Comparison of ENCODE assay signal across 23 cellular contexts in the genomic region with DNA sequence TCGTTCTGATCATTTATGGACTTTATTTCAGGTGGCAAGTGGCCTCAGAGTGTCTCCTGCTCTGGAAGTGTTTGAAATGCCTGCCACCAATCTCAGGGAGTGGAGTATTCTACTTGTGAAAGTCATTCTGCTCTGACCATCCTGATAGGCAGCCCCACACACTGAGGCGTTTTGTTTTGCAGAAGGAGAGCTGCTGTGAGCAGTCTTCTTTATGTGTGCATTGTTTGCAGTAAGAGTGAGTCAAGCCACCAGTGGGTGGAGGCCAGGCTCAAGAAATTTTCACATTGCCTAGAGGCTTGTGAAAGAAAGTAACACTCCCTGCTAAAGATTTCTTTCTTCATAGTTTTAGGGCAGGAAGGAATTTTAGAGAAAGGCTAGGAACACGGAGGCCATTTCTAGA.
DNase-seq lines count a peak whose midpoint lies in the region; ATAC-seq, FAIRE-seq and TF ChIP-seq lines count a peak whose summit lies in the region.
"Had no signal": no experiment of that assay in that cellular context is flagged by ENCODE, and none has a peak within 500 bp of the region (broad histone marks: within the 10 kb centered on the region; RNA-seq: fewer than 3 reads in every experiment).

No MANE protein-coding gene starts in this region.

- no peaks in the 10 kb centered on the region for H3K36me3 Mint-ChIP-seq in natural killer cell treated with Interleukin-12 subunit alpha and Interleukin-12 subunit beta and Interleukin-15 and Interleukin-18, amount 100 ng/mL, for 72 hours
- H3K36me3 Mint-ChIP-seq: CD4-positive, alpha-beta memory T cell; natural killer cell had no signal

- no peak for ATAC-seq in natural killer cell treated with Interleukin-12 subunit alpha and Interleukin-12 subunit beta and Interleukin-15 and Interleukin-18, amount 100 ng/mL, for 72 hours
- no peak for ATAC-seq in HG03045 (IDR thresholded peaks at IDR 0.05; ENCODE audit: unreplicated experiment)
- ATAC-seq: HepG2, natural killer cell had no signal

- no peak for TF ChIP-seq CTCF in bronchial epithelial cell (IDR thresholded peaks at IDR 0.05; ENCODE audit: insufficient read depth, low read length, severe bottlenecking)
- no peak for TF ChIP-seq CTCF in osteoblast (IDR thresholded peaks at IDR 0.05; ENCODE audit: extremely low read depth, low read depth, low read length)
- no peak for TF ChIP-seq CTCF in ovary (IDR thresholded peaks at IDR 0.05)

- H3K27me3 ChIP-seq in GM23248 (replicated peaks; ENCODE audit: insufficient read depth) (no peaks in the 10 kb centered on the region), NT2/D1 (ENCODE audit: insufficient read depth, insufficient read length) (no peaks in the 10 kb centered on the region), bronchial epithelial cell (ENCODE audit: control insufficient read depth, insufficient read depth, low read length) (no peaks in the 10 kb centered on the region), osteoblast (ENCODE audit: insufficient read depth, low read length) (no peaks in the 10 kb centered on the region), ovary (no peaks in the 10 kb centered on the region)
- H3K27me3 ChIP-seq: dorsolateral prefrontal cortex, thyroid gland had no signal

- no peak overlapping the region for H3K4me3 Mint-ChIP-seq in natural killer cell treated with Interleukin-12 subunit alpha and Interleukin-12 subunit beta and Interleukin-15 and Interleukin-18, amount 100 ng/mL, for 72 hours
- H3K4me3 Mint-ChIP-seq: CD4-positive, alpha-beta memory T cell; natural killer cell had no signal

- H3K9me2 ChIP-seq in GM23248 (ENCODE audit: insufficient read depth): no peaks in the 10 kb centered on the region

- 22 to 26% methylated on average over 3 of the region's 3 CpGs for WGBS in GM23248 (ENCODE audit: low coverage in 1 of 2, low lambda C conversion rate in 2 of 2, missing lambda C conversion rate in 2 of 2), 2 experiments
- WGBS in ovary, 3 donors: 67 to 75% (median 73%) methylated on average over 3 of the region's 3 CpGs

- H3K4me1 ChIP-seq in GM23248 (ENCODE audit: insufficient read depth) (no peaks in the 10 kb centered on the region; the same call in 1 of the 2 replicates), NT2/D1 (ENCODE audit: insufficient read depth, insufficient read length) (no peaks in the 10 kb centered on the region), osteoblast (ENCODE audit: insufficient read depth, low read length) (no peaks in the 10 kb centered on the region), ovary (ENCODE audit: insufficient read depth) (no peaks in the 10 kb centered on the region)
- H3K4me1 ChIP-seq: SJSA1, thyroid gland had no signal

- peak; percentile 62 for DNase-seq in GM23248
- DNase-seq in NT2/D1 (ENCODE audit: low read depth, low spot score): peak; percentile 16
- peak; percentile 75 for DNase-seq in bronchial epithelial cell (ENCODE audit: low read depth)
- DNase-seq in osteoblast (ENCODE audit: insufficient read length, low spot score, missing footprints): peak; percentile 58
- no peak for DNase-seq in ovary
- DNase-seq in natural killer cell treated with Interleukin-12 subunit alpha and Interleukin-12 subunit beta and Interleukin-15 and Interleukin-18, amount 100 ng/mL, for 72 hours (ENCODE audit: low spot score): no peak
- DNase-seq: activated CD4-positive, alpha-beta T cell treated with anti-CD3 and anti-CD28 coated beads, Interleukin-2, amount 50 U/mL, for 4 hours; activated CD8-positive, alpha-beta memory T cell treated with anti-CD3 and anti-CD28 coated beads, Interleukin-2, amount 50 U/mL, for 48 hours; activated effector memory CD4-positive, alpha-beta T cell treated with anti-CD3 and anti-CD28 coated beads, Interleukin-2, amount 50 U/mL, for 16 hours; CD4-positive, alpha-beta memory T cell; dorsolateral prefrontal cortex; erythroblast; HCEC 1CT; natural killer cell; NCI-H1417; NCI-H774; PC-9; stimulated activated naive CD4-positive, alpha-beta T cell treated with Interleukin-2 at 50 U/mL for 16 hours; T-helper 2 cell; thyroid gland had no signal

- H3K9ac ChIP-seq in GM23248: no peak overlapping the region
- no peak overlapping the region for H3K9ac ChIP-seq in NT2/D1 (ENCODE audit: insufficient read length, low read depth)

- H3K4me3 ChIP-seq in GM23248 (no peak overlapping the region), NT2/D1 (ENCODE audit: insufficient read length, low read depth) (no peak overlapping the region), bronchial epithelial cell (ENCODE audit: low read depth, low read length) (no peak overlapping the region), osteoblast (ENCODE audit: insufficient read depth, low read length) (no peak overlapping the region), ovary (no peak overlapping the region)
- H3K4me3 ChIP-seq: dorsolateral prefrontal cortex, PC-9, SJSA1, thyroid gland had no signal

- no peak for FAIRE-seq in bronchial epithelial cell (lab: Jason Lieb, UNC)
- FAIRE-seq: HepG2 had no signal

- in situ Hi-C loops in GM23248 (cut with MboI): loop anchor here (25.0 kb wide), 1 partner anchor 1003 kb away; no protein-coding TSS in a partner anchor

- no peak overlapping the region for H3K27ac Mint-ChIP-seq in natural killer cell treated with Interleukin-12 subunit alpha and Interleukin-12 subunit beta and Interleukin-15 and Interleukin-18, amount 100 ng/mL, for 72 hours
- H3K27ac Mint-ChIP-seq: CD4-positive, alpha-beta memory T cell; natural killer cell had no signal

- no peak overlapping the region for H3K27ac ChIP-seq in GM23248
- no peak overlapping the region for H3K27ac ChIP-seq in osteoblast (ENCODE audit: low read depth, low read length)
- no peak overlapping the region for H3K27ac ChIP-seq in ovary
- H3K27ac ChIP-seq: dorsolateral prefrontal cortex, PC-9, SJSA1, thyroid gland had no signal

- no peaks in the 10 kb centered on the region for H3K9me3 Mint-ChIP-seq in natural killer cell treated with Interleukin-12 subunit alpha and Interleukin-12 subunit beta and Interleukin-15 and Interleukin-18, amount 100 ng/mL, for 72 hours
- H3K9me3 Mint-ChIP-seq: CD4-positive, alpha-beta memory T cell; natural killer cell had no signal

- no peaks in the 10 kb centered on the region for H3K36me3 ChIP-seq in GM23248 (ENCODE audit: low read depth)
- no peaks in the 10 kb centered on the region for H3K36me3 ChIP-seq in NT2/D1 (ENCODE audit: insufficient read depth, insufficient read length, low read length)
- no peaks in the 10 kb centered on the region for H3K36me3 ChIP-seq in bronchial epithelial cell (ENCODE audit: control insufficient read depth, insufficient read depth, low read length)
- H3K36me3 ChIP-seq in osteoblast (ENCODE audit: insufficient read depth, low read length): no peaks in the 10 kb centered on the region
- H3K36me3 ChIP-seq in ovary: no peaks in the 10 kb centered on the region
- H3K36me3 ChIP-seq: SJSA1, thyroid gland had no signal

- H2AFZ ChIP-seq in GM23248: peak overlapping the region; percentile 60
- H2AFZ ChIP-seq in osteoblast (ENCODE audit: low read length): no peak overlapping the region
- H2AFZ ChIP-seq: PC-9 had no signal

- H3K27me3 Mint-ChIP-seq in natural killer cell treated with Interleukin-12 subunit alpha and Interleukin-12 subunit beta and Interleukin-15 and Interleukin-18, amount 100 ng/mL, for 72 hours: peaks cover 3 to 18% of the 10 kb centered on the region in 2 donors

- no peaks in the 10 kb centered on the region for H4K20me1 ChIP-seq in GM23248 (ENCODE audit: insufficient read depth)
- no peaks in the 10 kb centered on the region for H4K20me1 ChIP-seq in osteoblast (ENCODE audit: insufficient read depth, low read length)

- TF ChIP-seq EP300 in ovary (IDR thresholded peaks at IDR 0.05): no peak

- H3F3A ChIP-seq in GM23248 (ENCODE audit: insufficient read depth): no peaks in the 10 kb centered on the region

- H3K79me2 ChIP-seq in GM23248 (ENCODE audit: insufficient read depth): no peaks in the 10 kb centered on the region
- H3K79me2 ChIP-seq in osteoblast (ENCODE audit: insufficient read depth, low read length): no peaks in the 10 kb centered on the region

- no peaks in the 10 kb centered on the region for H3K9me3 ChIP-seq in GM23248 (ENCODE audit: low read depth)
- H3K9me3 ChIP-seq in NT2/D1 (ENCODE audit: insufficient read depth, low read length): no peaks in the 10 kb centered on the region
- H3K9me3 ChIP-seq in osteoblast (ENCODE audit: low read depth, low read length): no peaks in the 10 kb centered on the region
- no peaks in the 10 kb centered on the region for H3K9me3 ChIP-seq in ovary
- H3K9me3 ChIP-seq: SJSA1, thyroid gland had no signal

- intact Hi-C loops in ovary (cut with DNase I): no loop called here

- H3K4me2 ChIP-seq in GM23248 (ENCODE audit: unreplicated experiment) (no peak overlapping the region), osteoblast (ENCODE audit: insufficient read depth, low read length) (no peak overlapping the region)
- H3K4me2 ChIP-seq: PC-9 had no signal

- H3K4me1 Mint-ChIP-seq in natural killer cell treated with Interleukin-12 subunit alpha and Interleukin-12 subunit beta and Interleukin-15 and Interleukin-18, amount 100 ng/mL, for 72 hours (ENCODE audit: low read depth in 2 of 2): no peaks in the 10 kb centered on the region
- H3K4me1 Mint-ChIP-seq: CD4-positive, alpha-beta memory T cell; natural killer cell had no signal

- no peak for TF ChIP-seq POLR2A in ovary (IDR thresholded peaks at IDR 0.05)

Comparison
In these comparisons a context has a peak if more than half of its experiments do, and no peak if none do; other contexts are left out.
1. DNase-seq: peak in GM23248 (single experiment), NT2/D1 (single experiment), bronchial epithelial cell (single experiment) and osteoblast (single experiment); none in ovary (0 of 5) and natural killer cell treated with Interleukin-12 subunit alpha and Interleukin-12 subunit beta and Interleukin-15 and Interleukin-18, amount 100 ng/mL, for 72 hours (single experiment).